ENCODE assay signal across 18 cellular contexts in genomic region chr17:59149051-59149450, GRCh38. TPM values are rescaled to one million over a fixed set of nuclear protein-coding genes. Genes with fewer than 3 reads are reported as not detected.
DNase-seq lines count a peak whose midpoint lies in the region; ATAC-seq and TF ChIP-seq lines count a peak whose summit lies in the region.
"Had no signal": no experiment of that assay in that cellular context is flagged by ENCODE, and none has a peak within 500 bp of the region (broad histone marks: within the 10 kb centered on the region; RNA-seq: fewer than 3 reads in every experiment).

No MANE protein-coding gene starts in this region.

- H2AFZ ChIP-seq in fibroblast of lung (ENCODE audit: low read length) = no peak overlapping the region

- ATAC-seq in SK-N-SH treated with all-trans-retinoic acid at 6 μM for 48 hours = peak; percentile 42; the same call in 2 of the 3 replicates
- ATAC-seq in GM18909 (IDR thresholded peaks at IDR 0.05; ENCODE audit: poor library complexity, unreplicated experiment) = no peak
- ATAC-seq in HG02678 (IDR thresholded peaks at IDR 0.05; ENCODE audit: unreplicated experiment) = no peak
- no peak for ATAC-seq in HG02840 (IDR thresholded peaks at IDR 0.05; ENCODE audit: low FRiP score, unreplicated experiment)
- no peak for ATAC-seq in GM19351 (IDR thresholded peaks at IDR 0.05; ENCODE audit: unreplicated experiment)
- ATAC-seq: activated T-cell treated with anti-CD3 and anti-CD28 coated beads, Interleukin-2, amount 50 U/mL, for 4 hours; natural killer cell had no signal

- H3K4me2 ChIP-seq in fibroblast of lung (ENCODE audit: extremely low read depth, insufficient read depth, low read length) = peak overlapping the region; percentile 48
- H3K4me2 ChIP-seq: KMS-11 had no signal

- no peaks in the 10 kb centered on the region for H3K36me3 ChIP-seq in fibroblast of lung (ENCODE audit: control insufficient read depth, insufficient read depth, low read length)
- H3K36me3 ChIP-seq: upper lobe of left lung had no signal

- H3K79me2 ChIP-seq in fibroblast of lung (ENCODE audit: control insufficient read depth, insufficient read depth, low read length) = peaks cover 100% of the 10 kb centered on the region

- H3K27me3 ChIP-seq in fibroblast of lung (ENCODE audit: control insufficient read depth, insufficient read depth, low read length) = no peaks in the 10 kb centered on the region
- H3K27me3 ChIP-seq: BLaER1 treated with 17β-estradiol and CSF1 and Interleukin-3, amounts not matched to agents 10 nM and 100 nM; upper lobe of left lung had no signal

- peaks cover 10% of the 10 kb centered on the region for H3K4me1 ChIP-seq in fibroblast of lung (ENCODE audit: control insufficient read depth, extremely low read depth, insufficient read depth, low read length)

- H4K20me1 ChIP-seq in fibroblast of lung (ENCODE audit: control insufficient read depth, extremely low read depth, insufficient read depth, low read length) = no peaks in the 10 kb centered on the region

- peak overlapping the region; percentile 45 for H3K27ac ChIP-seq in fibroblast of lung (ENCODE audit: insufficient read depth, low read length)
- H3K27ac ChIP-seq: BLaER1 treated with 17β-estradiol and CSF1 and Interleukin-3, amounts not matched to agents 10 nM and 100 nM; KMS-11; upper lobe of left lung had no signal

- H3K9ac ChIP-seq in fibroblast of lung (ENCODE audit: insufficient read depth, low read length) = no peak overlapping the region
- H3K9ac ChIP-seq: BLaER1 treated with 17β-estradiol and CSF1 and Interleukin-3, amounts not matched to agents 10 nM and 100 nM; KMS-11 had no signal

- H3K4me3 ChIP-seq in fibroblast of lung (replicated peaks in 1 of 4; ENCODE audit: control extremely low read depth in 1 of 4, insufficient read depth in 1 of 4, low read depth in 3 of 4, low read length in 4 of 4) = no peak overlapping the region
- H3K4me3 ChIP-seq: BLaER1 treated with 17β-estradiol and CSF1 and Interleukin-3, amounts not matched to agents 10 nM and 100 nM; upper lobe of left lung had no signal

- peak; percentile 65 for DNase-seq in HT1080 (ENCODE audit: low read depth)
- DNase-seq in fibroblast of lung (ENCODE audit: low read depth in 2 of 2) = peak; percentile 27 to 50
- peak; percentile 53 for DNase-seq in renal cortical epithelial cell (ENCODE audit: low read depth)
- DNase-seq: activated CD4-positive, alpha-beta memory T cell treated with anti-CD3 and anti-CD28 coated beads, Interleukin-2, amount 10 ng/mL, durations not matched to agents 7 days and 5 days; activated T-cell treated with anti-CD3 and anti-CD28 coated beads, Interleukin-2, amount 50 U/mL, for 4 hours; DMS 273 treated with DMSO at 0.1 percent for 48 hours; effector memory CD8-positive, alpha-beta T cell; natural killer cell; NCI-H446; stimulated activated naive CD4-positive, alpha-beta T cell treated with Interleukin-2 at 50 U/mL for 16 hours; upper lobe of left lung had no signal

- no peak for TF ChIP-seq CTCF in fibroblast of lung (conservative IDR thresholded peaks at IDR 0.05 in 1 of 2, IDR thresholded peaks at IDR 0.05 in 1 of 2; ENCODE audit: low read depth in 1 of 2, low read length in 2 of 2)

- no peaks in the 10 kb centered on the region for H3K9me3 ChIP-seq in fibroblast of lung (ENCODE audit: control insufficient read depth, insufficient read depth, low read depth, low read length)
- H3K9me3 ChIP-seq: upper lobe of left lung had no signal

TF ChIP-seq in SK-N-SH treated with all-trans-retinoic acid at 6 μM for 48 hours, 23 proteins besides CTCF, POLR2A, EP300 and RAD21:
- no peak for TF ChIP-seq TSHZ2 (CRISPR knock-in tag; IDR thresholded peaks at IDR 0.05)
- TF ChIP-seq ZNF8 (CRISPR knock-in tag; IDR thresholded peaks at IDR 0.05) = no peak
- TF ChIP-seq, protein P1, sequence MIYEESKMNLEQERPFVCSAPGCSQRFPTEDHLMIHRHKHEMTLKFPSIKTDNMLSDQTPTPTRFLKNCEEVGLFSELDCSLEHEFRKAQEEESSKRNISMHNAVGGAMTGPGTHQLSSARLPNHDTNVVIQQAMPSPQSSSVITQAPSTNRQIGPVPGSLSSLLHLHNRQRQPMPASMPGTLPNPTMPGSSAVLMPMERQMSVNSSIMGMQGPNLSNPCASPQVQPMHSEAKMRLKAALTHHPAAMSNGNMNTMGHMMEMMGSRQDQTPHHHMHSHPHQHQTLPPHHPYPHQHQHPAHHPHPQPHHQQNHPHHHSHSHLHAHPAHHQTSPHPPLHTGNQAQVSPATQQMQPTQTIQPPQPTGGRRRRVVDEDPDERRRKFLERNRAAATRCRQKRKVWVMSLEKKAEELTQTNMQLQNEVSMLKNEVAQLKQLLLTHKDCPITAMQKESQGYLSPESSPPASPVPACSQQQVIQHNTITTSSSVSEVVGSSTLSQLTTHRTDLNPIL (CRISPR knock-in tag; IDR thresholded peaks at IDR 0.05; ENCODE audit: low read depth) = no peak
- TF ChIP-seq ESRRG (CRISPR knock-in tag; IDR thresholded peaks at IDR 0.05) = no peak
- TF ChIP-seq OSR1 (CRISPR knock-in tag; IDR thresholded peaks at IDR 0.05) = no peak

RNA-seq across cellular contexts. Expression of gene SKA2, which starts 5.9 kb away (rescaled TPM):
- total RNA-seq in HT1080 (2014; rRNA removed; shearing (Covaris generic)) = 109 and 123 TPM in 2 replicates
- polyA plus RNA-seq in HT1080 (2015; cell fraction: cytosol; rRNA removed) = 94.2 and 132 TPM in 2 replicates
- polyA plus RNA-seq in HT1080 (2015; cell fraction: nucleus; rRNA removed) = 23.2 and 26.9 TPM in 2 replicates
- total RNA-seq in fibroblast of lung = 32.9 and 53.7 TPM in 2 replicates
- polyA plus RNA-seq in fibroblast of lung = 52.9 and 63.0 TPM in 2 replicates
- 88.0 and 89.5 TPM in 2 replicates for polyA plus RNA-seq in fibroblast of lung (2012)
- polyA minus RNA-seq in fibroblast of lung (ENCODE audit: low replicate concordance) = 6.4 and 6.8 TPM in 2 replicates
- 63.3 and 106 TPM in 2 replicates for total RNA-seq in renal cortical epithelial cell

RNA-seq across cellular contexts. Expression of gene PRR11, which starts 6.5 kb away (rescaled TPM):
- total RNA-seq in HT1080 (2014; rRNA removed; shearing (Covaris generic)) = 28.2 and 44.1 TPM in 2 replicates
- polyA plus RNA-seq in HT1080 (2015; cell fraction: cytosol; rRNA removed) = 107 and 118 TPM in 2 replicates
- polyA plus RNA-seq in HT1080 (2015; cell fraction: nucleus; rRNA removed) = 46.4 and 52.0 TPM in 2 replicates
- 1.0 and 6.1 TPM in 2 replicates for total RNA-seq in fibroblast of lung
- 18.9 and 63.1 TPM in 2 replicates for polyA plus RNA-seq in fibroblast of lung
- polyA plus RNA-seq in fibroblast of lung (2012) = 14.1 and 44.8 TPM in 2 replicates
- 6.7 and 17.7 TPM in 2 replicates for polyA minus RNA-seq in fibroblast of lung (ENCODE audit: low replicate concordance)
- total RNA-seq in renal cortical epithelial cell = 2.4 and 10.2 TPM in 2 replicates

RNA-seq across cellular contexts. Expression of gene TRIM37, which starts 42.4 kb away (rescaled TPM):
- total RNA-seq in HT1080 (2014; rRNA removed; shearing (Covaris generic)) = 23.4 and 28.2 TPM in 2 replicates
- polyA plus RNA-seq in HT1080 (2015; cell fraction: cytosol; rRNA removed) = 23.1 and 24.4 TPM in 2 replicates
- polyA plus RNA-seq in HT1080 (2015; cell fraction: nucleus; rRNA removed) = 20.8 and 22.4 TPM in 2 replicates
- total RNA-seq in fibroblast of lung (43.7 and 55.3 TPM in 2 replicates), renal cortical epithelial cell (57.2 and 63.4 TPM in 2 replicates)
- polyA plus RNA-seq in fibroblast of lung = 28.2 and 29.3 TPM in 2 replicates
- polyA plus RNA-seq in fibroblast of lung (2012) = 19.9 and 22.3 TPM in 2 replicates
- polyA minus RNA-seq in fibroblast of lung (ENCODE audit: low replicate concordance) = 44.4 and 55.8 TPM in 2 replicates
